ENCODE assay signal across 1 cellular context in the genomic region with DNA sequence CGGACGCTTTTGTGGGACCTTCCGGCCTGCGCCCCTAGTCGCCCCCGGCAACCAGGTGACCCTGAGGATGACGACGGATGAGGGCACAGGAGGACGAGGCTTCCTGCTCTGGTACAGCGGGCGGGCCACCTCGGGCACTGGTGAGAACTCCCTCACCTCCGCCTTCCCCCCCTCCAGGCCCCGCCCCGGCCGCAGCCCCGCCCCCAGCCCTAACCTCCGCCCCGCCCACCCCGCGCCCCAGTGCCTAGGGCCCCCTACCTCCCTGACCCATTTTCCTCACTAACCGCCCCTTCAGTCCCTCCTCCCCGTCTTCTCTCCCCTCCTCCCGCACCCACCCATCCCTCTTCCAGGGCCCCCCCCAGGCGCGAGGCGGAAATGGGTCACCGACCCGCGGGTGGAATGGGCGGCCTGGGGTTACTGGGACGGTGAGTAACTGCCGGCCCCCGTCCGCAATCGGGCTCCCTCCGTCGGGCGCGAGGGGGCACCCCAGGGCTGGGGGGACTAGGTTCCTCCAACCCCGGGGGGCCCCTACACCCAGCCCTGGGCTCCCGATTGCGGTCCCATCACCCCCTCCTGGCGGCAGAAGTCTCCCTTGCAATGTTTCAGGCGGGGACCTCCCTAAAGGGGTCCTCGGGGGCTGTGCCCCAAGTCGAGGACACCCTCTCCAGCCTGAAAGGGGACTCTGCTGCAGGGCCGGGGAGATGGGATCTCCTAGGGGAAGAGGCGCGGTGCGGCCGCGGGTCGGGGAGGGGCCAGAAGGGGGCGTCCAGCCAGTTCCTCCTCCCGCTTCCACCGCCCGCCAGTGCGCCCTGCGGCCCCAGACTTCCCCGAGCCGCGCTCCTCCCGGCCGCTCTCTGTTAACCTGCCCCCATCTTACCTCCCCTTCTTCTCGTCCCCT.
TF ChIP-seq lines count a peak whose summit lies in the region.

No MANE protein-coding gene starts in this region.

TF ChIP-seq in K562, 482 proteins besides CTCF, POLR2A, EP300 and RAD21 (continued from another document):
- TF ChIP-seq, protein P1, sequence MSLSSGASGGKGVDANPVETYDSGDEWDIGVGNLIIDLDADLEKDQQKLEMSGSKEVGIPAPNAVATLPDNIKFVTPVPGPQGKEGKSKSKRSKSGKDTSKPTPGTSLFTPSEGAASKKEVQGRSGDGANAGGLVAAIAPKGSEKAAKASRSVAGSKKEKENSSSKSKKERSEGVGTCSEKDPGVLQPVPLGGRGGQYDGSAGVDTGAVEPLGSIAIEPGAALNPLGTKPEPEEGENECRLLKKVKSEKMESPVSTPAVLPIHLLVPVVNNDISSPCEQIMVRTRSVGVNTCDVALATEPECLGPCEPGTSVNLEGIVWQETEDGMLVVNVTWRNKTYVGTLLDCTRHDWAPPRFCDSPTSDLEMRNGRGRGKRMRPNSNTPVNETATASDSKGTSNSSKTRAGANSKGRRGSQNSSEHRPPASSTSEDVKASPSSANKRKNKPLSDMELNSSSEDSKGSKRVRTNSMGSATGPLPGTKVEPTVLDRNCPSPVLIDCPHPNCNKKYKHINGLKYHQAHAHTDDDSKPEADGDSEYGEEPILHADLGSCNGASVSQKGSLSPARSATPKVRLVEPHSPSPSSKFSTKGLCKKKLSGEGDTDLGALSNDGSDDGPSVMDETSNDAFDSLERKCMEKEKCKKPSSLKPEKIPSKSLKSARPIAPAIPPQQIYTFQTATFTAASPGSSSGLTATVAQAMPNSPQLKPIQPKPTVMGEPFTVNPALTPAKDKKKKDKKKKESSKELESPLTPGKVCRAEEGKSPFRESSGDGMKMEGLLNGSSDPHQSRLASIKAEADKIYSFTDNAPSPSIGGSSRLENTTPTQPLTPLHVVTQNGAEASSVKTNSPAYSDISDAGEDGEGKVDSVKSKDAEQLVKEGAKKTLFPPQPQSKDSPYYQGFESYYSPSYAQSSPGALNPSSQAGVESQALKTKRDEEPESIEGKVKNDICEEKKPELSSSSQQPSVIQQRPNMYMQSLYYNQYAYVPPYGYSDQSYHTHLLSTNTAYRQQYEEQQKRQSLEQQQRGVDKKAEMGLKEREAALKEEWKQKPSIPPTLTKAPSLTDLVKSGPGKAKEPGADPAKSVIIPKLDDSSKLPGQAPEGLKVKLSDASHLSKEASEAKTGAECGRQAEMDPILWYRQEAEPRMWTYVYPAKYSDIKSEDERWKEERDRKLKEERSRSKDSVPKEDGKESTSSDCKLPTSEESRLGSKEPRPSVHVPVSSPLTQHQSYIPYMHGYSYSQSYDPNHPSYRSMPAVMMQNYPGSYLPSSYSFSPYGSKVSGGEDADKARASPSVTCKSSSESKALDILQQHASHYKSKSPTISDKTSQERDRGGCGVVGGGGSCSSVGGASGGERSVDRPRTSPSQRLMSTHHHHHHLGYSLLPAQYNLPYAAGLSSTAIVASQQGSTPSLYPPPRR (CRISPR knock-in tag; IDR thresholded peaks at IDR 0.05; ENCODE audit: borderline replicate concordance): no peak
- no peak for TF ChIP-seq PHTF2 (CRISPR knock-in tag; IDR thresholded peaks at IDR 0.05)
- no peak for TF ChIP-seq RBM25 (IDR thresholded peaks at IDR 0.05; ENCODE audit: low read depth, low read length, severe bottlenecking)
- TF ChIP-seq, protein P2, sequence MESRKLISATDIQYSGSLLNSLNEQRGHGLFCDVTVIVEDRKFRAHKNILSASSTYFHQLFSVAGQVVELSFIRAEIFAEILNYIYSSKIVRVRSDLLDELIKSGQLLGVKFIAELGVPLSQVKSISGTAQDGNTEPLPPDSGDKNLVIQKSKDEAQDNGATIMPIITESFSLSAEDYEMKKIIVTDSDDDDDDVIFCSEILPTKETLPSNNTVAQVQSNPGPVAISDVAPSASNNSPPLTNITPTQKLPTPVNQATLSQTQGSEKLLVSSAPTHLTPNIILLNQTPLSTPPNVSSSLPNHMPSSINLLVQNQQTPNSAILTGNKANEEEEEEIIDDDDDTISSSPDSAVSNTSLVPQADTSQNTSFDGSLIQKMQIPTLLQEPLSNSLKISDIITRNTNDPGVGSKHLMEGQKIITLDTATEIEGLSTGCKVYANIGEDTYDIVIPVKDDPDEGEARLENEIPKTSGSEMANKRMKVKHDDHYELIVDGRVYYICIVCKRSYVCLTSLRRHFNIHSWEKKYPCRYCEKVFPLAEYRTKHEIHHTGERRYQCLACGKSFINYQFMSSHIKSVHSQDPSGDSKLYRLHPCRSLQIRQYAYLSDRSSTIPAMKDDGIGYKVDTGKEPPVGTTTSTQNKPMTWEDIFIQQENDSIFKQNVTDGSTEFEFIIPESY (CRISPR knock-in tag; IDR thresholded peaks at IDR 0.05): no peak
- TF ChIP-seq HDAC6 (IDR thresholded peaks at IDR 0.05; ENCODE audit: low read depth, low read length): no peak
- no peak for TF ChIP-seq SAFB2 (IDR thresholded peaks at IDR 0.05; ENCODE audit: borderline replicate concordance, low read depth, low read length, severe bottlenecking)
- TF ChIP-seq ARID4B (CRISPR knock-in tag; IDR thresholded peaks at IDR 0.05): no peak
- TF ChIP-seq, protein P3, sequence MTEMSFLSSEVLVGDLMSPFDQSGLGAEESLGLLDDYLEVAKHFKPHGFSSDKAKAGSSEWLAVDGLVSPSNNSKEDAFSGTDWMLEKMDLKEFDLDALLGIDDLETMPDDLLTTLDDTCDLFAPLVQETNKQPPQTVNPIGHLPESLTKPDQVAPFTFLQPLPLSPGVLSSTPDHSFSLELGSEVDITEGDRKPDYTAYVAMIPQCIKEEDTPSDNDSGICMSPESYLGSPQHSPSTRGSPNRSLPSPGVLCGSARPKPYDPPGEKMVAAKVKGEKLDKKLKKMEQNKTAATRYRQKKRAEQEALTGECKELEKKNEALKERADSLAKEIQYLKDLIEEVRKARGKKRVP (CRISPR knock-in tag; IDR thresholded peaks at IDR 0.05): no peak
- TF ChIP-seq BDP1 (IDR thresholded peaks at IDR 0.05; ENCODE audit: insufficient read depth, insufficient read length): no peak
- TF ChIP-seq TRIM28 (IDR thresholded peaks at IDR 0.05): no peak
- TF ChIP-seq HMGN3 (IDR thresholded peaks at IDR 0.05; ENCODE audit: borderline replicate concordance, extremely low read depth, insufficient read length, low read depth, low read length): peak; percentile 78
